ENCODE assay signal across 7 cellular contexts in the genomic region with DNA sequence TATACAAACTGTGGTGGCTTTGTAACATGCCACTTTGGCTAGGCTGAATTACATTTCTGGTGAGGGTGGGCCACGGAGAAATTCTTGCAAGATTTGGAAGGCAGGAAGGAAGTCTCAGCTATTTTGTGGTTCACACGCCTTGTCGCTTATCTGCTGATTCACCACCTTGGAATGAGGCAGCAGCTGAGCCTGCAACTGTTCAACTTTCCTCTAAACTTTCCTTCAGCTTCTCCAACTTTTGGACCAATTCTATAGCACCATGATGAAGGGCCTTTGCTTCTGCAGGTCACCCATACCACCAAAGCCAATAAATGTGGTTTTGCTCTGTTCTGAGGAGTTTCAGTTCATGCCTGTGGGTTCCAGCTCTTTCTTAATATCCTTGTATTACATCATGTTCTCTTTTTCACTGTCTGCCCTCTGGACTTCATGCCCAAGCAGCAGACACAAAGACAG.
DNase-seq lines count a peak whose midpoint lies in the region; ATAC-seq lines count a peak whose summit lies in the region.

No MANE protein-coding gene starts in this region.

- H3K4me3 Mint-ChIP-seq in T-cell: peak overlapping the region in 2 of 3 donors; percentile 0 to 28
- peak overlapping the region; percentile 3 for H3K4me3 Mint-ChIP-seq in stimulated activated effector memory CD8-positive, alpha-beta T cell treated with anti-CD3 and anti-CD28 coated beads, Interleukin-12 subunit alpha, Interleukin-12 subunit beta, amount 100 ng/mL, for 72 hours

- ATAC-seq in T-cell (replicated peaks in 1 of 4) (peak in 2 of 4 experiments; percentile 44 to 69), Right ventricle myocardium superior (ENCODE audit: poor library complexity) (peak; percentile 79), HG03175 (IDR thresholded peaks at IDR 0.05; ENCODE audit: unreplicated experiment) (no peak)
- peak; percentile 76 for ATAC-seq in stimulated activated effector memory CD8-positive, alpha-beta T cell treated with anti-CD3 and anti-CD28 coated beads, Interleukin-12 subunit alpha, Interleukin-12 subunit beta, amount 100 ng/mL, for 72 hours

- no peaks in the 10 kb centered on the region for H3K9me3 Mint-ChIP-seq in T-cell
- H3K9me3 Mint-ChIP-seq in stimulated activated effector memory CD8-positive, alpha-beta T cell treated with anti-CD3 and anti-CD28 coated beads, Interleukin-12 subunit alpha, Interleukin-12 subunit beta, amount 100 ng/mL, for 72 hours: no peaks in the 10 kb centered on the region

- CTCF ChIA-PET in T-cell (lab: Charles Lee): no interaction called here

- no peak overlapping the region for H3K27ac Mint-ChIP-seq in T-cell
- H3K27ac Mint-ChIP-seq in stimulated activated effector memory CD8-positive, alpha-beta T cell treated with anti-CD3 and anti-CD28 coated beads, Interleukin-12 subunit alpha, Interleukin-12 subunit beta, amount 100 ng/mL, for 72 hours: no peak overlapping the region

- no peaks in the 10 kb centered on the region for H3K36me3 Mint-ChIP-seq in T-cell
- no peaks in the 10 kb centered on the region for H3K36me3 Mint-ChIP-seq in stimulated activated effector memory CD8-positive, alpha-beta T cell treated with anti-CD3 and anti-CD28 coated beads, Interleukin-12 subunit alpha, Interleukin-12 subunit beta, amount 100 ng/mL, for 72 hours

- no peaks in the 10 kb centered on the region for H3K27me3 Mint-ChIP-seq in T-cell

- intact Hi-C loops in Right ventricle myocardium superior (cut with DNase I): no loop called here

- peak; percentile 96 for DNase-seq in HS-5 (ENCODE audit: low read depth)
- DNase-seq in T-cell: peak in 16 of 34 experiments; percentile 0 to 22 (median 4)
- DNase-seq in Right ventricle myocardium superior: no peak
- peak; percentile 2 to 50 for DNase-seq in stimulated activated effector memory CD8-positive, alpha-beta T cell treated with anti-CD3 and anti-CD28 coated beads, Interleukin-12 subunit alpha, Interleukin-12 subunit beta, amount 100 ng/mL, for 72 hours (ENCODE audit: low spot score in 2 of 2)
- DNase-seq in KG1 (lab: John Stamatoyannopoulos, UW): no peak
- no peak for DNase-seq in DMS114 treated with DMSO at 0.1 percent for 48 hours (lab: John Stamatoyannopoulos, UW; ENCODE audit: unreplicated experiment)

- peaks cover 11 to 19% (median 11%) of the 10 kb centered on the region in 3 donors for H3K4me1 Mint-ChIP-seq in T-cell
- H3K4me1 Mint-ChIP-seq in stimulated activated effector memory CD8-positive, alpha-beta T cell treated with anti-CD3 and anti-CD28 coated beads, Interleukin-12 subunit alpha, Interleukin-12 subunit beta, amount 100 ng/mL, for 72 hours: peaks cover 28% of the 10 kb centered on the region

- POLR2A ChIA-PET in T-cell (lab: Charles Lee): no interaction called here

Comparison
In these comparisons a context has a peak if more than half of its experiments do, and no peak if none do; other contexts are left out.
1. DNase-seq: peak in HS-5 (single experiment) and stimulated activated effector memory CD8-positive, alpha-beta T cell treated with anti-CD3 and anti-CD28 coated beads, Interleukin-12 subunit alpha, Interleukin-12 subunit beta, amount 100 ng/mL, for 72 hours (2 of 2); none in Right ventricle myocardium superior (single experiment), KG1 (single experiment) and DMS114 treated with DMSO at 0.1 percent for 48 hours (single experiment).